2 cellular contexts compared by ENCODE assay signal in genomic region chr17:9409026-9409425, GRCh38.
TF ChIP-seq lines count a peak whose summit lies in the region.

No MANE protein-coding gene starts in this region.

TF ChIP-seq in SK-N-SH, 30 proteins besides CTCF, POLR2A, EP300 and RAD21 (continued from another document):
- TF ChIP-seq, protein P1, sequence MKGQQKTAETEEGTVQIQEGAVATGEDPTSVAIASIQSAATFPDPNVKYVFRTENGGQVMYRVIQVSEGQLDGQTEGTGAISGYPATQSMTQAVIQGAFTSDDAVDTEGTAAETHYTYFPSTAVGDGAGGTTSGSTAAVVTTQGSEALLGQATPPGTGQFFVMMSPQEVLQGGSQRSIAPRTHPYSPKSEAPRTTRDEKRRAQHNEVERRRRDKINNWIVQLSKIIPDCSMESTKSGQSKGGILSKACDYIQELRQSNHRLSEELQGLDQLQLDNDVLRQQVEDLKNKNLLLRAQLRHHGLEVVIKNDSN (IDR thresholded peaks at IDR 0.05; ENCODE audit: borderline replicate concordance, low read depth) = no peak
- no peak for TF ChIP-seq YY1 (IDR thresholded peaks at IDR 0.05; ENCODE audit: low read depth)
- no peak for TF ChIP-seq IRF3 (IDR thresholded peaks at IDR 0.05; ENCODE audit: low read depth, low read length)
- no peak for TF ChIP-seq JUND (IDR thresholded peaks at IDR 0.05)
- TF ChIP-seq RXRA (IDR thresholded peaks at IDR 0.05; ENCODE audit: borderline replicate concordance, low read depth) = no peak
TF ChIP-seq in SK-N-SH: peak in this region for 1.

TF ChIP-seq in SK-N-SH treated with all-trans-retinoic acid at 6 μM for 48 hours, 23 proteins besides CTCF, POLR2A, EP300 and RAD21 (continued from another document):
- no peak for TF ChIP-seq TSHZ2 (CRISPR knock-in tag; IDR thresholded peaks at IDR 0.05)
